1 cellular context compared by ENCODE assay signal in genomic region chr7:23431596-23432284, GRCh38.
TF ChIP-seq lines count a peak whose summit lies in the region.

No MANE protein-coding gene starts in this region.

TF ChIP-seq in K562, 482 proteins besides CTCF, POLR2A, EP300 and RAD21 (continued from another document):
- TF ChIP-seq NBN (IDR thresholded peaks at IDR 0.05; ENCODE audit: low read depth) (peak; percentile 29; the same call in 1 of the 2 replicates), FOS (IDR thresholded peaks at IDR 0.05; ENCODE audit: extremely low read depth, insufficient read length) (no peak), ZHX1 (conservative IDR thresholded peaks at IDR 0.05; ENCODE audit: low read length) (no peak), ZNF75A (CRISPR knock-in tag; IDR thresholded peaks at IDR 0.05) (no peak), TFAP4 (CRISPR knock-in tag; IDR thresholded peaks at IDR 0.05; ENCODE audit: borderline replicate concordance) (no peak), SNRNP70 (optimal IDR thresholded peaks at IDR 0.05; ENCODE audit: low read depth, low read length) (no peak), SREBF1 (IDR thresholded peaks at IDR 0.05; ENCODE audit: borderline replicate concordance, low read depth, low read length) (no peak), HES1 (IDR thresholded peaks at IDR 0.05; ENCODE audit: low read depth) (0 out of 2 replicates have a peak, but pooled peaks have one; percentile 17), CC2D1A (IDR thresholded peaks at IDR 0.05) (peak; percentile 28; the same call in 1 of the 2 replicates), RBM17 (IDR thresholded peaks at IDR 0.05; ENCODE audit: borderline replicate concordance, low read depth, low read length) (no peak), ZBTB12 (CRISPR knock-in tag; IDR thresholded peaks at IDR 0.05) (no peak), TCF3 (CRISPR knock-in tag; IDR thresholded peaks at IDR 0.05) (no peak), IRF1 (CRISPR knock-in tag; IDR thresholded peaks at IDR 0.05; ENCODE audit: borderline replicate concordance) (no peak), ATF7 (IDR thresholded peaks at IDR 0.05) (peak; percentile 12; the same call in 1 of the 2 replicates), PKNOX1 (IDR thresholded peaks at IDR 0.05) (peak; percentile 37; the same call in 1 of the 2 replicates), KLF1 (tag; IDR thresholded peaks at IDR 0.05) (0 out of 2 replicates have a peak, but pooled peaks have one; percentile 36), HMBOX1 (IDR thresholded peaks at IDR 0.05) (peak; percentile 86), MYC (IDR thresholded peaks at IDR 0.05; ENCODE audit: low read depth, low read length) (0 out of 2 replicates have a peak, but pooled peaks have one; percentile 36), MYC (CRISPR knock-in tag; IDR thresholded peaks at IDR 0.05; ENCODE audit: borderline replicate concordance, low read depth) (no peak)
